Comparison of ENCODE assay signal across 2 cellular contexts in genomic region chr5:140575309-140575708, GRCh38.
TF ChIP-seq lines count a peak whose summit lies in the region.

No MANE protein-coding gene starts in this region.

TF ChIP-seq in SK-N-SH treated with all-trans-retinoic acid at 6 μM for 48 hours, 23 proteins besides CTCF, POLR2A, EP300 and RAD21:
- TF ChIP-seq GLIS3 (CRISPR knock-in tag; IDR thresholded peaks at IDR 0.05) (no peak), ARNTL (CRISPR knock-in tag; IDR thresholded peaks at IDR 0.05; ENCODE audit: borderline replicate concordance, low read depth) (no peak), CSDC2 (CRISPR knock-in tag; IDR thresholded peaks at IDR 0.05) (no peak), TOX (CRISPR knock-in tag; IDR thresholded peaks at IDR 0.05; ENCODE audit: borderline replicate concordance) (no peak), ZNF565 (CRISPR knock-in tag; conservative IDR thresholded peaks at IDR 0.05; ENCODE audit: low read depth) (no peak), ZNF8 (CRISPR knock-in tag; IDR thresholded peaks at IDR 0.05) (no peak), ISL1 (CRISPR knock-in tag; IDR thresholded peaks at IDR 0.05) (no peak), ZC3H10 (CRISPR knock-in tag; IDR thresholded peaks at IDR 0.05) (no peak), ZFP3 (CRISPR knock-in tag; IDR thresholded peaks at IDR 0.05) (no peak), POU6F1 (CRISPR knock-in tag; IDR thresholded peaks at IDR 0.05; ENCODE audit: borderline replicate concordance, low read depth) (no peak), ZNF70 (CRISPR knock-in tag; IDR thresholded peaks at IDR 0.05) (no peak), TSHZ2 (CRISPR knock-in tag; IDR thresholded peaks at IDR 0.05) (no peak), RARB (CRISPR knock-in tag; IDR thresholded peaks at IDR 0.05) (no peak), SNAI2 (CRISPR knock-in tag; IDR thresholded peaks at IDR 0.05) (no peak), BACH2 (CRISPR knock-in tag; IDR thresholded peaks at IDR 0.05; ENCODE audit: borderline replicate concordance) (no peak), PPARA (CRISPR knock-in tag; IDR thresholded peaks at IDR 0.05; ENCODE audit: borderline replicate concordance) (no peak), OSR1 (CRISPR knock-in tag; IDR thresholded peaks at IDR 0.05) (no peak), PATZ1 (CRISPR knock-in tag; IDR thresholded peaks at IDR 0.05; ENCODE audit: borderline replicate concordance) (no peak)

TF ChIP-seq in HepG2, 621 proteins besides CTCF, POLR2A, EP300 and RAD21 (continues in another document):
- TF ChIP-seq, protein P1, sequence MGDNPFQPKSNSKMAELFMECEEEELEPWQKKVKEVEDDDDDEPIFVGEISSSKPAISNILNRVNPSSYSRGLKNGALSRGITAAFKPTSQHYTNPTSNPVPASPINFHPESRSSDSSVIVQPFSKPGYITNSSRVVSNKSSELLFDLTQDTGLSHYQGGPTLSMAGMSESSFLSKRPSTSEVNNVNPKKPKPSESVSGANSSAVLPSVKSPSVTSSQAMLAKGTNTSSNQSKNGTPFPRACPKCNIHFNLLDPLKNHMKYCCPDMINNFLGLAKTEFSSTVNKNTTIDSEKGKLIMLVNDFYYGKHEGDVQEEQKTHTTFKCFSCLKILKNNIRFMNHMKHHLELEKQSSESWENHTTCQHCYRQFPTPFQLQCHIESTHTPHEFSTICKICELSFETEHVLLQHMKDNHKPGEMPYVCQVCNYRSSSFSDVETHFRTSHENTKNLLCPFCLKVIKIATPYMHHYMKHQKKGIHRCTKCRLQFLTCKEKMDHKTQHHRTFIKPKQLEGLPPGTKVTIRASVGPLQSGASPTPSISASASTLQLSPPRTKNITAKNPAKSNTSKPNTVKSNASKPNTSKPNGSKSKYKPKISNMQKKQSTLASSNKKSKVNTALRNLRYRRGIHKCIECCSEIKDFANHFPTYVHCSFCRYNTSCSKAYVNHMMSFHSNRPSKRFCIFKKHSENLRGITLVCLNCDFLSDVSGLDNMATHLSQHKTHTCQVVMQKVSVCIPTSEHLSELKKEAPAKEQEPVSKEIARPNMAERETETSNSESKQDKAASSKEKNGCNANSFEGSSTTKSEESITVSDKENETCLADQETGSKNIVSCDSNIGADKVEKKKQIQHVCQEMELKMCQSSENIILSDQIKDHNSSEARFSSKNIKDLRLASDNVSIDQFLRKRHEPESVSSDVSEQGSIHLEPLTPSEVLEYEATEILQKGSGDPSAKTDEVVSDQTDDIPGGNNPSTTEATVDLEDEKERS (CRISPR knock-in tag; IDR thresholded peaks at IDR 0.05) = no peak
- TF ChIP-seq RARA (CRISPR knock-in tag; IDR thresholded peaks at IDR 0.05) (0 out of 2 replicates have a peak, but pooled peaks have one; percentile 10), ZBTB7B (CRISPR knock-in tag; IDR thresholded peaks at IDR 0.05) (no peak), HNF1B (CRISPR knock-in tag; IDR thresholded peaks at IDR 0.05) (peak; percentile 38; the same call in 1 of the 2 replicates), LCORL (IDR thresholded peaks at IDR 0.05) (no peak), LCORL (CRISPR knock-in tag; IDR thresholded peaks at IDR 0.05) (no peak), SAP130 (CRISPR knock-in tag; IDR thresholded peaks at IDR 0.05; ENCODE audit: low read depth) (peak; percentile 68), ADNP (CRISPR knock-in tag; IDR thresholded peaks at IDR 0.05) (0 out of 2 replicates have a peak, but pooled peaks have one; percentile 41), RXRB (CRISPR knock-in tag; IDR thresholded peaks at IDR 0.05; ENCODE audit: borderline replicate concordance) (peak; percentile 76; the same call in 1 of the 2 replicates), RBM22 (optimal IDR thresholded peaks at IDR 0.05; ENCODE audit: low read length) (no peak), PPARG (CRISPR knock-in tag; conservative IDR thresholded peaks at IDR 0.05) (peak; percentile 67), CBX1 (IDR thresholded peaks at IDR 0.05; ENCODE audit: low read depth) (no peak), KLF16 (CRISPR knock-in tag; IDR thresholded peaks at IDR 0.05) (peak in 1 of 2 experiments; percentile 51; a peak in 1 of 4 replicates), HMG20A (CRISPR knock-in tag; IDR thresholded peaks at IDR 0.05; ENCODE audit: borderline replicate concordance) (0 out of 2 replicates have a peak, but pooled peaks have one; percentile 14), ZMYM4 (CRISPR knock-in tag; IDR thresholded peaks at IDR 0.05) (0 out of 2 replicates have a peak, but pooled peaks have one; percentile 30), ZNF501 (CRISPR knock-in tag; IDR thresholded peaks at IDR 0.05) (peak; percentile 44; the same call in 1 of the 2 replicates), ZNF614 (CRISPR knock-in tag; IDR thresholded peaks at IDR 0.05; ENCODE audit: borderline replicate concordance) (no peak), YEATS2 (CRISPR knock-in tag; IDR thresholded peaks at IDR 0.05; ENCODE audit: borderline replicate concordance) (peak; percentile 43; the same call in 1 of the 2 replicates), SSRP1 (CRISPR knock-in tag; IDR thresholded peaks at IDR 0.05) (peak; percentile 85; the same call in 1 of the 2 replicates), ZNF598 (CRISPR knock-in tag; IDR thresholded peaks at IDR 0.05; ENCODE audit: borderline replicate concordance) (peak; percentile 78; the same call in 1 of the 2 replicates), IRF2 (CRISPR knock-in tag; IDR thresholded peaks at IDR 0.05) (peak; percentile 79), REPIN1 (CRISPR knock-in tag; IDR thresholded peaks at IDR 0.05; ENCODE audit: borderline replicate concordance, low read depth) (peak; percentile 37; the same call in 1 of the 2 replicates), KLF11 (CRISPR knock-in tag; IDR thresholded peaks at IDR 0.05) (no peak), CENPBD1 (CRISPR knock-in tag; IDR thresholded peaks at IDR 0.05; ENCODE audit: borderline replicate concordance, low read depth) (no peak), KDM2A (CRISPR knock-in tag; IDR thresholded peaks at IDR 0.05; ENCODE audit: borderline replicate concordance, low read depth) (peak; percentile 53; the same call in 1 of the 2 replicates), CEBPG (CRISPR knock-in tag; IDR thresholded peaks at IDR 0.05) (peak; percentile 47; the same call in 1 of the 2 replicates), THAP11 (CRISPR knock-in tag; IDR thresholded peaks at IDR 0.05) (peak; percentile 55), FOSL2 (CRISPR knock-in tag; IDR thresholded peaks at IDR 0.05) (peak; percentile 45), MIXL1 (CRISPR knock-in tag; IDR thresholded peaks at IDR 0.05) (0 out of 2 replicates have a peak, but pooled peaks have one; percentile 51), KDM4B (CRISPR knock-in tag; IDR thresholded peaks at IDR 0.05) (0 out of 2 replicates have a peak, but pooled peaks have one; percentile 39), NR2F1 (CRISPR knock-in tag; IDR thresholded peaks at IDR 0.05) (no peak), ZBTB25 (CRISPR knock-in tag; IDR thresholded peaks at IDR 0.05) (0 out of 2 replicates have a peak, but pooled peaks have one; percentile 19), TAF15 (IDR thresholded peaks at IDR 0.05; ENCODE audit: low read depth, low read length, poor library complexity, severe bottlenecking) (no peak)
- TF ChIP-seq, protein P2, sequence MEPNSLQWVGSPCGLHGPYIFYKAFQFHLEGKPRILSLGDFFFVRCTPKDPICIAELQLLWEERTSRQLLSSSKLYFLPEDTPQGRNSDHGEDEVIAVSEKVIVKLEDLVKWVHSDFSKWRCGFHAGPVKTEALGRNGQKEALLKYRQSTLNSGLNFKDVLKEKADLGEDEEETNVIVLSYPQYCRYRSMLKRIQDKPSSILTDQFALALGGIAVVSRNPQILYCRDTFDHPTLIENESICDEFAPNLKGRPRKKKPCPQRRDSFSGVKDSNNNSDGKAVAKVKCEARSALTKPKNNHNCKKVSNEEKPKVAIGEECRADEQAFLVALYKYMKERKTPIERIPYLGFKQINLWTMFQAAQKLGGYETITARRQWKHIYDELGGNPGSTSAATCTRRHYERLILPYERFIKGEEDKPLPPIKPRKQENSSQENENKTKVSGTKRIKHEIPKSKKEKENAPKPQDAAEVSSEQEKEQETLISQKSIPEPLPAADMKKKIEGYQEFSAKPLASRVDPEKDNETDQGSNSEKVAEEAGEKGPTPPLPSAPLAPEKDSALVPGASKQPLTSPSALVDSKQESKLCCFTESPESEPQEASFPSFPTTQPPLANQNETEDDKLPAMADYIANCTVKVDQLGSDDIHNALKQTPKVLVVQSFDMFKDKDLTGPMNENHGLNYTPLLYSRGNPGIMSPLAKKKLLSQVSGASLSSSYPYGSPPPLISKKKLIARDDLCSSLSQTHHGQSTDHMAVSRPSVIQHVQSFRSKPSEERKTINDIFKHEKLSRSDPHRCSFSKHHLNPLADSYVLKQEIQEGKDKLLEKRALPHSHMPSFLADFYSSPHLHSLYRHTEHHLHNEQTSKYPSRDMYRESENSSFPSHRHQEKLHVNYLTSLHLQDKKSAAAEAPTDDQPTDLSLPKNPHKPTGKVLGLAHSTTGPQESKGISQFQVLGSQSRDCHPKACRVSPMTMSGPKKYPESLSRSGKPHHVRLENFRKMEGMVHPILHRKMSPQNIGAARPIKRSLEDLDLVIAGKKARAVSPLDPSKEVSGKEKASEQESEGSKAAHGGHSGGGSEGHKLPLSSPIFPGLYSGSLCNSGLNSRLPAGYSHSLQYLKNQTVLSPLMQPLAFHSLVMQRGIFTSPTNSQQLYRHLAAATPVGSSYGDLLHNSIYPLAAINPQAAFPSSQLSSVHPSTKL (CRISPR knock-in tag; IDR thresholded peaks at IDR 0.05) = peak; percentile 53
- TF ChIP-seq, protein P3, sequence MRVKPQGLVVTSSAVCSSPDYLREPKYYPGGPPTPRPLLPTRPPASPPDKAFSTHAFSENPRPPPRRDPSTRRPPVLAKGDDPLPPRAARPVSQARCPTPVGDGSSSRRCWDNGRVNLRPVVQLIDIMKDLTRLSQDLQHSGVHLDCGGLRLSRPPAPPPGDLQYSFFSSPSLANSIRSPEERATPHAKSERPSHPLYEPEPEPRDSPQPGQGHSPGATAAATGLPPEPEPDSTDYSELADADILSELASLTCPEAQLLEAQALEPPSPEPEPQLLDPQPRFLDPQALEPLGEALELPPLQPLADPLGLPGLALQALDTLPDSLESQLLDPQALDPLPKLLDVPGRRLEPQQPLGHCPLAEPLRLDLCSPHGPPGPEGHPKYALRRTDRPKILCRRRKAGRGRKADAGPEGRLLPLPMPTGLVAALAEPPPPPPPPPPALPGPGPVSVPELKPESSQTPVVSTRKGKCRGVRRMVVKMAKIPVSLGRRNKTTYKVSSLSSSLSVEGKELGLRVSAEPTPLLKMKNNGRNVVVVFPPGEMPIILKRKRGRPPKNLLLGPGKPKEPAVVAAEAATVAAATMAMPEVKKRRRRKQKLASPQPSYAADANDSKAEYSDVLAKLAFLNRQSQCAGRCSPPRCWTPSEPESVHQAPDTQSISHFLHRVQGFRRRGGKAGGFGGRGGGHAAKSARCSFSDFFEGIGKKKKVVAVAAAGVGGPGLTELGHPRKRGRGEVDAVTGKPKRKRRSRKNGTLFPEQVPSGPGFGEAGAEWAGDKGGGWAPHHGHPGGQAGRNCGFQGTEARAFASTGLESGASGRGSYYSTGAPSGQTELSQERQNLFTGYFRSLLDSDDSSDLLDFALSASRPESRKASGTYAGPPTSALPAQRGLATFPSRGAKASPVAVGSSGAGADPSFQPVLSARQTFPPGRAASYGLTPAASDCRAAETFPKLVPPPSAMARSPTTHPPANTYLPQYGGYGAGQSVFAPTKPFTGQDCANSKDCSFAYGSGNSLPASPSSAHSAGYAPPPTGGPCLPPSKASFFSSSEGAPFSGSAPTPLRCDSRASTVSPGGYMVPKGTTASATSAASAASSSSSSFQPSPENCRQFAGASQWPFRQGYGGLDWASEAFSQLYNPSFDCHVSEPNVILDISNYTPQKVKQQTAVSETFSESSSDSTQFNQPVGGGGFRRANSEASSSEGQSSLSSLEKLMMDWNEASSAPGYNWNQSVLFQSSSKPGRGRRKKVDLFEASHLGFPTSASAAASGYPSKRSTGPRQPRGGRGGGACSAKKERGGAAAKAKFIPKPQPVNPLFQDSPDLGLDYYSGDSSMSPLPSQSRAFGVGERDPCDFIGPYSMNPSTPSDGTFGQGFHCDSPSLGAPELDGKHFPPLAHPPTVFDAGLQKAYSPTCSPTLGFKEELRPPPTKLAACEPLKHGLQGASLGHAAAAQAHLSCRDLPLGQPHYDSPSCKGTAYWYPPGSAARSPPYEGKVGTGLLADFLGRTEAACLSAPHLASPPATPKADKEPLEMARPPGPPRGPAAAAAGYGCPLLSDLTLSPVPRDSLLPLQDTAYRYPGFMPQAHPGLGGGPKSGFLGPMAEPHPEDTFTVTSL (CRISPR knock-in tag; IDR thresholded peaks at IDR 0.05; ENCODE audit: borderline replicate concordance) = no peak
- TF ChIP-seq, protein P4, sequence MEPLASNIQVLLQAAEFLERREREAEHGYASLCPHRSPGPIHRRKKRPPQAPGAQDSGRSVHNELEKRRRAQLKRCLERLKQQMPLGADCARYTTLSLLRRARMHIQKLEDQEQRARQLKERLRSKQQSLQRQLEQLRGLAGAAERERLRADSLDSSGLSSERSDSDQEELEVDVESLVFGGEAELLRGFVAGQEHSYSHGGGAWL (CRISPR knock-in tag; IDR thresholded peaks at IDR 0.05) = no peak
- TF ChIP-seq, protein P5, sequence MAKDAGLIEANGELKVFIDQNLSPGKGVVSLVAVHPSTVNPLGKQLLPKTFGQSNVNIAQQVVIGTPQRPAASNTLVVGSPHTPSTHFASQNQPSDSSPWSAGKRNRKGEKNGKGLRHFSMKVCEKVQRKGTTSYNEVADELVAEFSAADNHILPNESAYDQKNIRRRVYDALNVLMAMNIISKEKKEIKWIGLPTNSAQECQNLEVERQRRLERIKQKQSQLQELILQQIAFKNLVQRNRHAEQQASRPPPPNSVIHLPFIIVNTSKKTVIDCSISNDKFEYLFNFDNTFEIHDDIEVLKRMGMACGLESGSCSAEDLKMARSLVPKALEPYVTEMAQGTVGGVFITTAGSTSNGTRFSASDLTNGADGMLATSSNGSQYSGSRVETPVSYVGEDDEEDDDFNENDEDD (CRISPR knock-in tag; IDR thresholded peaks at IDR 0.05; ENCODE audit: borderline replicate concordance) = no peak
